9 cellular contexts compared by ENCODE assay signal in the genomic region with DNA sequence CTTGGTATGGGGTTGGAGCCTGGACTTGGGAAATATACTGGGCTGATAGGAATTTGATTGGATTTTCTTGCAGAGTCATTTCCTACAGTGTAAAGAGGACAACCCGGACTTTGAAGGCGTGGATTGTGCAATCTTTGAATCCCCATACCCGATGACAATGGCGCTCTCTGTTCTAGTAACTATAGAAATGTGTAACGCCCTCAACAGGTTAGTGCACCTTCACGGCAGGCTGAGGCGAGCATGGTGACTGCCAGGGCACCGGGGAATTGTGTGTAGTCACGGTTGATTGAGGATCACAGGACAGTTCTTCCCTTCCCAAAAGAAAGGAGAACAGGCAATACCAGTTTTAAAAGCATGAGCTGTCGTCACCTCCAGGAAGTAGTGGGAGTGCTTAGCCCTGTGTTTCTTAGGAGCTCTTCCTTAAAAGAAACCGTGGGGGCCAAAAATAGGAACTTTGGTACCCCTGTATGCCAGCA. TPM values are rescaled to one million over a fixed set of nuclear protein-coding genes. Genes with fewer than 3 reads are reported as not detected.
DNase-seq lines count a peak whose midpoint lies in the region; ATAC-seq and TF ChIP-seq lines count a peak whose summit lies in the region.
"Had no signal": no experiment of that assay in that cellular context is flagged by ENCODE, and none has a peak within 500 bp of the region (broad histone marks: within the 10 kb centered on the region; RNA-seq: fewer than 3 reads in every experiment).

No MANE protein-coding gene starts in this region.

- TF ChIP-seq CTCF in body of pancreas (IDR thresholded peaks at IDR 0.05) (no peak), type B pancreatic cell (conservative IDR thresholded peaks at IDR 0.05) (no peak)

- peak overlapping the region; percentile 97 for H3K27ac Mint-ChIP-seq in type B pancreatic cell

- no peaks in the 10 kb centered on the region for H3K9me3 ChIP-seq in body of pancreas

- H3K36me3 Mint-ChIP-seq in type B pancreatic cell: peaks cover 49% of the 10 kb centered on the region

- ATAC-seq in body of pancreas (peak; percentile 45), left lobe of liver (peak; percentile 10), GM18873 (IDR thresholded peaks at IDR 0.05; ENCODE audit: low FRiP score, unreplicated experiment) (no peak)

- no peak for TF ChIP-seq POLR2A in body of pancreas (IDR thresholded peaks at IDR 0.05)

- WGBS in body of pancreas, 2 donors: 64 to 72% methylated on average over 11 of the region's 11 CpGs

- no peaks in the 10 kb centered on the region for H3K4me1 ChIP-seq in body of pancreas

- intact Hi-C loops in body of pancreas (cut with DNase I): no loop called here

- H3K4me1 Mint-ChIP-seq in type B pancreatic cell (ENCODE audit: unreplicated experiment): no peaks in the 10 kb centered on the region

- DNase-seq in activated CD8-positive, alpha-beta memory T cell treated with anti-CD3 and anti-CD28 coated beads, Interleukin-2, amount 50 U/mL, for 48 hours: peak; percentile 44
- no peak for DNase-seq in activated CD8-positive, alpha-beta memory T cell treated with anti-CD3 and anti-CD28 coated beads, Interleukin-2, amount 50 U/mL, for 4 hours
- peak in 1 of 4 donors; percentile 39 for DNase-seq in body of pancreas
- no peak for DNase-seq in left lobe of liver (ENCODE audit: low spot score)
- no peak for DNase-seq in type B pancreatic cell (ENCODE audit: extremely low spot score, unreplicated experiment)
- DNase-seq in midbrain (lab: John Stamatoyannopoulos, UW): no peak
- DNase-seq in T-helper 2 cell: no peak
- DNase-seq: dermis blood vessel endothelial cell had no signal

- H3K27me3 Mint-ChIP-seq in type B pancreatic cell: no peaks in the 10 kb centered on the region

- peak overlapping the region; percentile 40 for H3K4me3 Mint-ChIP-seq in type B pancreatic cell

- H3K4me3 ChIP-seq in body of pancreas: no peak overlapping the region

- peak overlapping the region in 1 of 4 donors; percentile 21 for H3K27ac ChIP-seq in body of pancreas

- H3K9me3 Mint-ChIP-seq in type B pancreatic cell: no peaks in the 10 kb centered on the region

- H3K27me3 ChIP-seq in body of pancreas: no peaks in the 10 kb centered on the region

- peaks cover 25 to 73% of the 10 kb centered on the region in 2 donors for H3K36me3 ChIP-seq in body of pancreas (replicated peaks in 1 of 2; ENCODE audit: insufficient read depth in 1 of 2, low read depth in 2 of 2)

RNA-seq across cellular contexts. Expression of a gene that starts 58.3 kb away (rescaled TPM):
- 10 to 100 TPM; 25.9 to 45.8 TPM for total RNA-seq in body of pancreas
- total RNA-seq in left lobe of liver: 15.5 TPM
- total RNA-seq in type B pancreatic cell (ENCODE audit: low replicate concordance): 49.6 and 77.8 TPM in 2 replicates
